13 cellular contexts compared by ENCODE assay signal in genomic region chr9:83509372-83509771, GRCh38. TPM values are rescaled to one million over a fixed set of nuclear protein-coding genes. Genes with fewer than 3 reads are reported as not detected.
A peak's percentile ranks its signal among the peaks of the same experiment; 100 is the strongest.
DNase-seq lines count a peak whose midpoint lies in the region; ATAC-seq and TF ChIP-seq lines count a peak whose summit lies in the region.
"Had no signal": no experiment of that assay in that cellular context is flagged by ENCODE, and none has a peak within 500 bp of the region (broad histone marks: within the 10 kb centered on the region; RNA-seq: fewer than 3 reads in every experiment).

No MANE protein-coding gene starts in this region.

- H3K4me1 ChIP-seq in neutrophil (ENCODE audit: control insufficient read depth in 1 of 2, insufficient read depth in 1 of 2, low read depth in 1 of 2, low read length in 1 of 2) = peaks cover 41 to 47% of the 10 kb centered on the region in 2 experiments
- no peaks in the 10 kb centered on the region for H3K4me1 ChIP-seq in prostate gland (replicated peaks)

- ATAC-seq in SK-N-SH treated with all-trans-retinoic acid at 6 μM for 48 hours = peak; percentile 84
- no peak for ATAC-seq in natural killer cell
- no peak for ATAC-seq in GM18870 (IDR thresholded peaks at IDR 0.05; ENCODE audit: unreplicated experiment)
- ATAC-seq: PC-3, T-cell had no signal

- no peak overlapping the region for H3K4me3 ChIP-seq in fibroblast of villous mesenchyme (ENCODE audit: low read depth, low read length)
- H3K4me3 ChIP-seq in neutrophil (ENCODE audit: low read depth in 1 of 2, low read length in 1 of 2) = no peak overlapping the region
- H3K4me3 ChIP-seq in prostate gland = no peak overlapping the region

- H3K36me3 Mint-ChIP-seq in natural killer cell = no peaks in the 10 kb centered on the region

- no peak for TF ChIP-seq CTCF in fibroblast of villous mesenchyme (IDR thresholded peaks at IDR 0.05; ENCODE audit: insufficient read depth, low read depth, low read length)
- TF ChIP-seq CTCF in neutrophil (IDR thresholded peaks at IDR 0.05) = no peak
- TF ChIP-seq CTCF in natural killer cell (IDR thresholded peaks at IDR 0.05) = no peak
- TF ChIP-seq CTCF in prostate gland (IDR thresholded peaks at IDR 0.05) = no peak

- peak; percentile 16 for DNase-seq in DMS 273 (lab: John Stamatoyannopoulos, UW; ENCODE audit: unreplicated experiment)
- DNase-seq in DMS 273 treated with DMSO at 0.1 percent for 48 hours (lab: John Stamatoyannopoulos, UW) = no peak
- DNase-seq in fibroblast of villous mesenchyme (ENCODE audit: low read depth) = peak; percentile 51
- DNase-seq in natural killer cell = no peak
- DNase-seq in prostate gland (ENCODE audit: low spot score) = no peak
- DNase-seq: activated CD4-positive, CD25-positive, alpha-beta regulatory T cell treated with anti-CD3 and anti-CD28 coated beads, Interleukin-2, amount 50 U/mL, for 72 hours; effector CD4-positive, alpha-beta T cell; PC-3; T-cell had no signal

- H3K27ac ChIP-seq in neutrophil (peak overlapping the region; percentile 84), prostate gland (no peak overlapping the region)
- H3K27ac ChIP-seq: 22Rv1 had no signal

- H3K9me3 ChIP-seq in neutrophil = no peaks in the 10 kb centered on the region
- H3K9me3 ChIP-seq in prostate gland = no peaks in the 10 kb centered on the region

- H3K27me3 ChIP-seq in neutrophil (no peaks in the 10 kb centered on the region), prostate gland (replicated peaks; ENCODE audit: insufficient read depth) (no peaks in the 10 kb centered on the region)

- no peak for TF ChIP-seq POLR2A in prostate gland (IDR thresholded peaks at IDR 0.05)

- peak overlapping the region in 1 of 2 donors; percentile 81 for H3K27ac Mint-ChIP-seq in natural killer cell
- H3K27ac Mint-ChIP-seq: T-cell had no signal

- peaks cover 23 to 25% of the 10 kb centered on the region in 2 donors for H3K4me1 Mint-ChIP-seq in natural killer cell

- 11% methylated on average over 3 of the region's 3 CpGs for WGBS in prostate gland

- intact Hi-C loops in natural killer cell (cut with micrococcal nuclease) (no loop called here), prostate gland (cut with DNase I) (no loop called here)

- H3K27me3 Mint-ChIP-seq in natural killer cell (ENCODE audit: low read depth in 2 of 2) = peaks cover 0 to under 1% of the 10 kb centered on the region in 2 donors
- H3K27me3 Mint-ChIP-seq: T-cell had no signal

- H3K9me3 Mint-ChIP-seq in natural killer cell = no peaks in the 10 kb centered on the region
- H3K9me3 Mint-ChIP-seq: T-cell had no signal

- H3K36me3 ChIP-seq in neutrophil = no peaks in the 10 kb centered on the region
- H3K36me3 ChIP-seq in prostate gland = no peaks in the 10 kb centered on the region

- no peak overlapping the region for H3K4me3 Mint-ChIP-seq in natural killer cell
- H3K4me3 Mint-ChIP-seq: T-cell had no signal

TF ChIP-seq in SK-N-SH treated with all-trans-retinoic acid at 6 μM for 48 hours, 23 proteins besides CTCF, POLR2A, EP300 and RAD21:
- TF ChIP-seq POU6F1 (CRISPR knock-in tag; IDR thresholded peaks at IDR 0.05; ENCODE audit: borderline replicate concordance, low read depth) (no peak), ISL1 (CRISPR knock-in tag; IDR thresholded peaks at IDR 0.05) (peak; percentile 68; the same call in 1 of the 2 replicates), CSDC2 (CRISPR knock-in tag; IDR thresholded peaks at IDR 0.05) (no peak), BACH2 (CRISPR knock-in tag; IDR thresholded peaks at IDR 0.05; ENCODE audit: borderline replicate concordance) (no peak)

RNA-seq across cellular contexts. Expression of gene FRMD3, which starts 28.8 kb away (rescaled TPM):
- 0.64 and 0.86 TPM in 2 replicates for total RNA-seq in fibroblast of villous mesenchyme
- 1 to 10 TPM; 1.2 to 2.4 (median 2.1) TPM for total RNA-seq in natural killer cell
- 1 to 10 TPM; 2.3 to 3.4 TPM for total RNA-seq in prostate gland

Comparison
In these comparisons a context has a peak if more than half of its experiments do, and no peak if none do; other contexts are left out.
1. DNase-seq: peak in DMS 273 (single experiment) and fibroblast of villous mesenchyme (single experiment); none in DMS 273 treated with DMSO at 0.1 percent for 48 hours (single experiment), natural killer cell (single experiment) and prostate gland (single experiment).